Comparison of ENCODE assay signal across 1 cellular context in genomic region chr11:88315981-88316441, GRCh38.
TF ChIP-seq lines count a peak whose summit lies in the region.

No MANE protein-coding gene starts in this region.

TF ChIP-seq in IMR-90, 13 proteins besides CTCF, POLR2A, EP300 and RAD21:
- TF ChIP-seq CEBPB (IDR thresholded peaks at IDR 0.05; ENCODE audit: low read depth, low read length), result no peak
- no peak for TF ChIP-seq BHLHE40 (IDR thresholded peaks at IDR 0.05; ENCODE audit: low read depth, low read length)
- no peak for TF ChIP-seq RCOR1 (IDR thresholded peaks at IDR 0.05; ENCODE audit: insufficient replicate concordance, low read length)
- TF ChIP-seq MXI1 (IDR thresholded peaks at IDR 0.05; ENCODE audit: borderline replicate concordance, low read depth, low read length), result no peak
- no peak for TF ChIP-seq USF2 (IDR thresholded peaks at IDR 0.05; ENCODE audit: low read depth, low read length)
- TF ChIP-seq SMC3 (IDR thresholded peaks at IDR 0.05; ENCODE audit: low read depth, low read length), result no peak
- no peak for TF ChIP-seq FOS (IDR thresholded peaks at IDR 0.05; ENCODE audit: low read depth, low read length)
- no peak for TF ChIP-seq RFX5 (IDR thresholded peaks at IDR 0.05; ENCODE audit: low read depth, low read length)
- TF ChIP-seq ELK1 (IDR thresholded peaks at IDR 0.05; ENCODE audit: borderline replicate concordance, low read depth, low read length), result no peak
- TF ChIP-seq MAZ (IDR thresholded peaks at IDR 0.05; ENCODE audit: borderline replicate concordance, low read depth, low read length), result no peak
- TF ChIP-seq NFE2L2 (IDR thresholded peaks at IDR 0.05; ENCODE audit: low read depth, low read length), result no peak
- no peak for TF ChIP-seq CHD1 (IDR thresholded peaks at IDR 0.05; ENCODE audit: low read depth, low read length)
- TF ChIP-seq MAFK (IDR thresholded peaks at IDR 0.05; ENCODE audit: low read depth, low read length), result no peak
